In genomic region chr5:171300358-171300757, GRCh38 we compare ENCODE assay signal across 8 cellular contexts. TPM values are rescaled to one million over a fixed set of nuclear protein-coding genes. Genes with fewer than 3 reads are reported as not detected.
"Had no signal": no experiment of that assay in that cellular context is flagged by ENCODE, and none has a peak within 500 bp of the region (broad histone marks: within the 10 kb centered on the region; RNA-seq: fewer than 3 reads in every experiment).

No MANE protein-coding gene starts in this region.

- H3K4me3 Mint-ChIP-seq: IgD-negative memory B cell had no signal

- H3K36me3 Mint-ChIP-seq: IgD-negative memory B cell had no signal

- ATAC-seq: HepG2, K562 had no signal

- H3K27ac ChIP-seq: HL-60 had no signal

- H3K4me1 Mint-ChIP-seq: IgD-negative memory B cell had no signal

- DNase-seq: KBM-7 had no signal

- H3K4me3 ChIP-seq: K562 had no signal

- H3K27ac Mint-ChIP-seq: IgD-negative memory B cell had no signal

RNA-seq across cellular contexts. Expression of gene TLX3, which starts 8.7 kb away (rescaled TPM):
- total RNA-seq: HepG2, HT-29, HT1080, IMR-90, K562 had no signal
- polyA plus RNA-seq: HepG2, IgD-negative memory B cell, IMR-90, K562 had no signal
